13 cellular contexts compared by ENCODE assay signal in genomic region chr9:94874316-94874715, GRCh38.
DNase-seq lines count a peak whose midpoint lies in the region; ATAC-seq and TF ChIP-seq lines count a peak whose summit lies in the region.
"Had no signal": no experiment of that assay in that cellular context is flagged by ENCODE, and none has a peak within 500 bp of the region (broad histone marks: within the 10 kb centered on the region; RNA-seq: fewer than 3 reads in every experiment).

No MANE protein-coding gene starts in this region.

- no peak for ATAC-seq in Panc1
- no peak for ATAC-seq in GM21390 (IDR thresholded peaks at IDR 0.05; ENCODE audit: unreplicated experiment)
- ATAC-seq in HG02571 (IDR thresholded peaks at IDR 0.05; ENCODE audit: unreplicated experiment): no peak
- ATAC-seq in GM21360 (IDR thresholded peaks at IDR 0.05; ENCODE audit: unreplicated experiment): no peak
- no peak for ATAC-seq in HG03354 (IDR thresholded peaks at IDR 0.05; ENCODE audit: poor library complexity, severe bottlenecking, unreplicated experiment)
- ATAC-seq: CD8-positive, alpha-beta T cell had no signal

- H3K9ac ChIP-seq in BLaER1 (no peak overlapping the region), parathyroid adenoma (no peak overlapping the region)

- H2AFZ ChIP-seq in parathyroid adenoma: no peak overlapping the region

- intact Hi-C loops in Panc1 (cut with micrococcal nuclease; ENCODE audit: unreplicated experiment): no loop called here
- intact Hi-C loops in esophagus muscularis mucosa (cut with DNase I): no loop called here

- H3K4me3 ChIP-seq in BLaER1 (no peak overlapping the region), Panc1 (ENCODE audit: low read depth in 2 of 2, low read length in 2 of 2) (no peak overlapping the region), esophagus muscularis mucosa (no peak overlapping the region), parathyroid adenoma (ENCODE audit: low read depth, low read length) (no peak overlapping the region)
- H3K4me3 ChIP-seq: adrenal gland had no signal

- POLR2A ChIA-PET in Panc1 (lab: Charles Lee): no interaction called here

- peaks cover 31% of the 10 kb centered on the region for H3K4me1 ChIP-seq in BLaER1
- peaks cover 16% of the 10 kb centered on the region for H3K4me1 ChIP-seq in Panc1 (ENCODE audit: control insufficient read depth, insufficient read depth, low read length)
- peaks cover 24 to 52% (median 33%) of the 10 kb centered on the region in 4 donors for H3K4me1 ChIP-seq in esophagus muscularis mucosa
- peaks cover 35% of the 10 kb centered on the region for H3K4me1 ChIP-seq in parathyroid adenoma

- no peaks in the 10 kb centered on the region for H3K27me3 ChIP-seq in BLaER1
- no peaks in the 10 kb centered on the region for H3K27me3 ChIP-seq in Panc1 (ENCODE audit: control insufficient read depth, insufficient read depth, low read length)
- H3K27me3 ChIP-seq in esophagus muscularis mucosa: no peaks in the 10 kb centered on the region
- no peaks in the 10 kb centered on the region for H3K27me3 ChIP-seq in parathyroid adenoma (ENCODE audit: control insufficient read depth, insufficient read depth, low read length)
- H3K27me3 ChIP-seq: adrenal gland had no signal

- H3K36me3 ChIP-seq in BLaER1 (no peaks in the 10 kb centered on the region), Panc1 (ENCODE audit: control insufficient read depth, insufficient read depth, low read length) (no peaks in the 10 kb centered on the region), esophagus muscularis mucosa (no peaks in the 10 kb centered on the region), parathyroid adenoma (ENCODE audit: control insufficient read depth, insufficient read depth, low read length) (no peaks in the 10 kb centered on the region)
- H3K36me3 ChIP-seq: adrenal gland had no signal

- H3K27ac ChIP-seq in BLaER1 (no peak overlapping the region), Panc1 (ENCODE audit: low read length) (peak overlapping the region; percentile 12; the same call in 1 of the 2 replicates), esophagus muscularis mucosa (replicated peaks in 1 of 4) (peak overlapping the region in 3 of 4 donors; percentile 26 to 42 (median 26)), parathyroid adenoma (peak overlapping the region; percentile 98)

- BruUV-seq in Panc1 (replicated peaks; lab: Mats Ljungman, UMichigan): no TSS peak

- in situ Hi-C loops in Panc1 (cut with HindIII; ENCODE audit: low pct_unique_long_range_greater_than_20kb, low sequenced_read_pairs): no loop called here

- H3K9me3 ChIP-seq in BLaER1 (peaks cover 16% of the 10 kb centered on the region), Panc1 (ENCODE audit: control insufficient read depth, insufficient read depth, low read depth, low read length) (no peaks in the 10 kb centered on the region), esophagus muscularis mucosa (no peaks in the 10 kb centered on the region), parathyroid adenoma (ENCODE audit: control insufficient read depth, low read length) (no peaks in the 10 kb centered on the region)

- TF ChIP-seq CTCF in Panc1 (IDR thresholded peaks at IDR 0.05) (no peak), esophagus muscularis mucosa (IDR thresholded peaks at IDR 0.05) (no peak), parathyroid adenoma (IDR thresholded peaks at IDR 0.05) (no peak)

- H4K20me1 ChIP-seq in BLaER1: no peaks in the 10 kb centered on the region

- CTCF ChIA-PET in Panc1 (lab: Charles Lee): no interaction called here

- 54% methylated on average over 3 of the region's 3 CpGs for WGBS in esophagus muscularis mucosa

- H3K4me2 ChIP-seq in BLaER1: 0 out of 2 replicates have a peak overlapping the region, but pooled peaks have one; percentile 5
- no peak overlapping the region for H3K4me2 ChIP-seq in parathyroid adenoma (ENCODE audit: low read length)

- no peak for TF ChIP-seq EP300 in esophagus muscularis mucosa (IDR thresholded peaks at IDR 0.05)

- DNase-seq in Panc1 (ENCODE audit: low read depth, low spot score) (no peak), esophagus muscularis mucosa (ENCODE audit: extremely low spot score) (no peak)
- DNase-seq: adrenal gland; CD8-positive, alpha-beta T cell; head of caudate nucleus; KBM-7; NCI-H524 had no signal

- peaks cover 4% of the 10 kb centered on the region for H3K79me2 ChIP-seq in parathyroid adenoma

- TF ChIP-seq POLR2A in esophagus muscularis mucosa (IDR thresholded peaks at IDR 0.05; ENCODE audit: low read depth): no peak
